1 cellular context compared by ENCODE assay signal in the genomic region with DNA sequence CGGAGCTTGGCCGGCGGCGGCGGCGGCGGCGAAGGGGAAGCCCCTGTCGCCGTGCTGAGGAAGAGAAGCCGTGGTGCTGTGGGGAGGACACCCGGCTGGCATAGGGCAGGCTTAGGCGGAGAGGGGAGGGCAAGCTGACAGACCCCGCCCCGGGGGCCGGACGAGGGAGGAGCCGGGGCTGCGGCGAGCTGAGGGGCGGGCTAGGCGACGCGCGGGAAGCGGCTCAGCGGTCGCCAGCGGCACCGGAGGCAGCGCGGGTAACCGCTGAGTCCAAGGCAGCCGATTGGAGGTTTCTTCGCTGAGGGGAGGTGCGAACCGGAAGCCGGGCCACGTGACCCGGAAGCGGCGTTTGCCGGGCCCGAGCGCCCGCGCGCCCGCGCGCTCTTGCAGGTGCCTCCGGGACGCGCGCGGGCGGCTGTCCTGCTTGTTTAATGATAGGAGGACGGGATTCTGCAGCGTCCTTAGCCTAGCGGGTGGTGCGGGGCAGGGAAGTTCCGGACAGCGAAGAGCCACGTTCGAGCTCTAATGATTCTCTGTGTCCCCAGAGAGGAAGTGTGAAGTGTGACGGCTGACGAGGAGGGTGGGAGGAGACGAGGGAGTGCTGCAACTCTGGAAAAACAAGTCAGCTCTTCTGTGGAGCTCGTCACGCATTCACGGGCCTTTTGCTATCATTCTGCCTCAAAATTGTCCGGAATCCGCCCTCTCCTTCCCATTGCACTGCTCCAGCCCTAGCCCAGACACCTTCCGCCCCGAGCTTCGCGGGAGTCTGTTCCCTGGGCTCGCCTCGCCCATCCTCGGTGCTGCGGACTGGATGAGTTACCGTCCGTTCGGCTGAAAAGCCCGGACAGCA.
TF ChIP-seq lines count a peak whose summit lies in the region.

A gene (minus strand): TSS at position 102 of the 850 bp plus-strand sequence. CDS start 2,289 bp downstream, outside the sequence.

TF ChIP-seq in H1, 55 proteins besides CTCF, POLR2A, EP300 and RAD21:
- TF ChIP-seq, protein P1, sequence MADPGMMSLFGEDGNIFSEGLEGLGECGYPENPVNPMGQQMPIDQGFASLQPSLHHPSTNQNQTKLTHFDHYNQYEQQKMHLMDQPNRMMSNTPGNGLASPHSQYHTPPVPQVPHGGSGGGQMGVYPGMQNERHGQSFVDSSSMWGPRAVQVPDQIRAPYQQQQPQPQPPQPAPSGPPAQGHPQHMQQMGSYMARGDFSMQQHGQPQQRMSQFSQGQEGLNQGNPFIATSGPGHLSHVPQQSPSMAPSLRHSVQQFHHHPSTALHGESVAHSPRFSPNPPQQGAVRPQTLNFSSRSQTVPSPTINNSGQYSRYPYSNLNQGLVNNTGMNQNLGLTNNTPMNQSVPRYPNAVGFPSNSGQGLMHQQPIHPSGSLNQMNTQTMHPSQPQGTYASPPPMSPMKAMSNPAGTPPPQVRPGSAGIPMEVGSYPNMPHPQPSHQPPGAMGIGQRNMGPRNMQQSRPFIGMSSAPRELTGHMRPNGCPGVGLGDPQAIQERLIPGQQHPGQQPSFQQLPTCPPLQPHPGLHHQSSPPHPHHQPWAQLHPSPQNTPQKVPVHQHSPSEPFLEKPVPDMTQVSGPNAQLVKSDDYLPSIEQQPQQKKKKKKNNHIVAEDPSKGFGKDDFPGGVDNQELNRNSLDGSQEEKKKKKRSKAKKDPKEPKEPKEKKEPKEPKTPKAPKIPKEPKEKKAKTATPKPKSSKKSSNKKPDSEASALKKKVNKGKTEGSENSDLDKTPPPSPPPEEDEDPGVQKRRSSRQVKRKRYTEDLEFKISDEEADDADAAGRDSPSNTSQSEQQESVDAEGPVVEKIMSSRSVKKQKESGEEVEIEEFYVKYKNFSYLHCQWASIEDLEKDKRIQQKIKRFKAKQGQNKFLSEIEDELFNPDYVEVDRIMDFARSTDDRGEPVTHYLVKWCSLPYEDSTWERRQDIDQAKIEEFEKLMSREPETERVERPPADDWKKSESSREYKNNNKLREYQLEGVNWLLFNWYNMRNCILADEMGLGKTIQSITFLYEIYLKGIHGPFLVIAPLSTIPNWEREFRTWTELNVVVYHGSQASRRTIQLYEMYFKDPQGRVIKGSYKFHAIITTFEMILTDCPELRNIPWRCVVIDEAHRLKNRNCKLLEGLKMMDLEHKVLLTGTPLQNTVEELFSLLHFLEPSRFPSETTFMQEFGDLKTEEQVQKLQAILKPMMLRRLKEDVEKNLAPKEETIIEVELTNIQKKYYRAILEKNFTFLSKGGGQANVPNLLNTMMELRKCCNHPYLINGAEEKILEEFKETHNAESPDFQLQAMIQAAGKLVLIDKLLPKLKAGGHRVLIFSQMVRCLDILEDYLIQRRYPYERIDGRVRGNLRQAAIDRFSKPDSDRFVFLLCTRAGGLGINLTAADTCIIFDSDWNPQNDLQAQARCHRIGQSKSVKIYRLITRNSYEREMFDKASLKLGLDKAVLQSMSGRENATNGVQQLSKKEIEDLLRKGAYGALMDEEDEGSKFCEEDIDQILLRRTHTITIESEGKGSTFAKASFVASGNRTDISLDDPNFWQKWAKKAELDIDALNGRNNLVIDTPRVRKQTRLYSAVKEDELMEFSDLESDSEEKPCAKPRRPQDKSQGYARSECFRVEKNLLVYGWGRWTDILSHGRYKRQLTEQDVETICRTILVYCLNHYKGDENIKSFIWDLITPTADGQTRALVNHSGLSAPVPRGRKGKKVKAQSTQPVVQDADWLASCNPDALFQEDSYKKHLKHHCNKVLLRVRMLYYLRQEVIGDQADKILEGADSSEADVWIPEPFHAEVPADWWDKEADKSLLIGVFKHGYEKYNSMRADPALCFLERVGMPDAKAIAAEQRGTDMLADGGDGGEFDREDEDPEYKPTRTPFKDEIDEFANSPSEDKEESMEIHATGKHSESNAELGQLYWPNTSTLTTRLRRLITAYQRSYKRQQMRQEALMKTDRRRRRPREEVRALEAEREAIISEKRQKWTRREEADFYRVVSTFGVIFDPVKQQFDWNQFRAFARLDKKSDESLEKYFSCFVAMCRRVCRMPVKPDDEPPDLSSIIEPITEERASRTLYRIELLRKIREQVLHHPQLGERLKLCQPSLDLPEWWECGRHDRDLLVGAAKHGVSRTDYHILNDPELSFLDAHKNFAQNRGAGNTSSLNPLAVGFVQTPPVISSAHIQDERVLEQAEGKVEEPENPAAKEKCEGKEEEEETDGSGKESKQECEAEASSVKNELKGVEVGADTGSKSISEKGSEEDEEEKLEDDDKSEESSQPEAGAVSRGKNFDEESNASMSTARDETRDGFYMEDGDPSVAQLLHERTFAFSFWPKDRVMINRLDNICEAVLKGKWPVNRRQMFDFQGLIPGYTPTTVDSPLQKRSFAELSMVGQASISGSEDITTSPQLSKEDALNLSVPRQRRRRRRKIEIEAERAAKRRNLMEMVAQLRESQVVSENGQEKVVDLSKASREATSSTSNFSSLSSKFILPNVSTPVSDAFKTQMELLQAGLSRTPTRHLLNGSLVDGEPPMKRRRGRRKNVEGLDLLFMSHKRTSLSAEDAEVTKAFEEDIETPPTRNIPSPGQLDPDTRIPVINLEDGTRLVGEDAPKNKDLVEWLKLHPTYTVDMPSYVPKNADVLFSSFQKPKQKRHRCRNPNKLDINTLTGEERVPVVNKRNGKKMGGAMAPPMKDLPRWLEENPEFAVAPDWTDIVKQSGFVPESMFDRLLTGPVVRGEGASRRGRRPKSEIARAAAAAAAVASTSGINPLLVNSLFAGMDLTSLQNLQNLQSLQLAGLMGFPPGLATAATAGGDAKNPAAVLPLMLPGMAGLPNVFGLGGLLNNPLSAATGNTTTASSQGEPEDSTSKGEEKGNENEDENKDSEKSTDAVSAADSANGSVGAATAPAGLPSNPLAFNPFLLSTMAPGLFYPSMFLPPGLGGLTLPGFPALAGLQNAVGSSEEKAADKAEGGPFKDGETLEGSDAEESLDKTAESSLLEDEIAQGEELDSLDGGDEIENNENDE (IDR thresholded peaks at IDR 0.05; ENCODE audit: insufficient replicate concordance, low read length), result no peak
- TF ChIP-seq RXRA (IDR thresholded peaks at IDR 0.05; ENCODE audit: insufficient read depth, low read depth, low read length), result no peak
- no peak for TF ChIP-seq TCF12 (IDR thresholded peaks at IDR 0.05; ENCODE audit: low read depth, low read length)
- TF ChIP-seq EGR1 (IDR thresholded peaks at IDR 0.05; ENCODE audit: borderline replicate concordance, low read depth, low read length), result peak; percentile 75
- no peak for TF ChIP-seq SAP30 (IDR thresholded peaks at IDR 0.05; ENCODE audit: insufficient read depth, insufficient replicate concordance, low read length)
- TF ChIP-seq KDM4A (IDR thresholded peaks at IDR 0.05; ENCODE audit: low read depth, low read length, severe bottlenecking), result peak; percentile 52
- TF ChIP-seq RBBP5 (IDR thresholded peaks at IDR 0.05; ENCODE audit: borderline replicate concordance, low read depth, low read length), result peak; percentile 82
- TF ChIP-seq, protein P2, sequence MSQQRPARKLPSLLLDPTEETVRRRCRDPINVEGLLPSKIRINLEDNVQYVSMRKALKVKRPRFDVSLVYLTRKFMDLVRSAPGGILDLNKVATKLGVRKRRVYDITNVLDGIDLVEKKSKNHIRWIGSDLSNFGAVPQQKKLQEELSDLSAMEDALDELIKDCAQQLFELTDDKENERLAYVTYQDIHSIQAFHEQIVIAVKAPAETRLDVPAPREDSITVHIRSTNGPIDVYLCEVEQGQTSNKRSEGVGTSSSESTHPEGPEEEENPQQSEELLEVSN (IDR thresholded peaks at IDR 0.05), result peak; percentile 80
- TF ChIP-seq BACH1 (IDR thresholded peaks at IDR 0.05; ENCODE audit: low read length), result no peak
- TF ChIP-seq TBP (IDR thresholded peaks at IDR 0.05; ENCODE audit: low read depth, low read length), result no peak
- no peak for TF ChIP-seq CBX5 (IDR thresholded peaks at IDR 0.05; ENCODE audit: low read depth, low read length)
- TF ChIP-seq, protein P3, sequence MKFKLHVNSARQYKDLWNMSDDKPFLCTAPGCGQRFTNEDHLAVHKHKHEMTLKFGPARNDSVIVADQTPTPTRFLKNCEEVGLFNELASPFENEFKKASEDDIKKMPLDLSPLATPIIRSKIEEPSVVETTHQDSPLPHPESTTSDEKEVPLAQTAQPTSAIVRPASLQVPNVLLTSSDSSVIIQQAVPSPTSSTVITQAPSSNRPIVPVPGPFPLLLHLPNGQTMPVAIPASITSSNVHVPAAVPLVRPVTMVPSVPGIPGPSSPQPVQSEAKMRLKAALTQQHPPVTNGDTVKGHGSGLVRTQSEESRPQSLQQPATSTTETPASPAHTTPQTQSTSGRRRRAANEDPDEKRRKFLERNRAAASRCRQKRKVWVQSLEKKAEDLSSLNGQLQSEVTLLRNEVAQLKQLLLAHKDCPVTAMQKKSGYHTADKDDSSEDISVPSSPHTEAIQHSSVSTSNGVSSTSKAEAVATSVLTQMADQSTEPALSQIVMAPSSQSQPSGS (IDR thresholded peaks at IDR 0.05; ENCODE audit: low read length), result no peak
- TF ChIP-seq RNF2 (IDR thresholded peaks at IDR 0.05; ENCODE audit: borderline replicate concordance, low read depth, low read length, missing control alignments, poor library complexity, severe bottlenecking), result no peak
- no peak for TF ChIP-seq CBX8 (IDR thresholded peaks at IDR 0.05; ENCODE audit: borderline replicate concordance, low read depth, low read length)
- TF ChIP-seq BRCA1 (IDR thresholded peaks at IDR 0.05; ENCODE audit: low read depth, low read length), result no peak
- TF ChIP-seq, protein P4, sequence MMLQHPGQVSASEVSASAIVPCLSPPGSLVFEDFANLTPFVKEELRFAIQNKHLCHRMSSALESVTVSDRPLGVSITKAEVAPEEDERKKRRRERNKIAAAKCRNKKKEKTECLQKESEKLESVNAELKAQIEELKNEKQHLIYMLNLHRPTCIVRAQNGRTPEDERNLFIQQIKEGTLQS (IDR thresholded peaks at IDR 0.05; ENCODE audit: insufficient read depth, low read depth, low read length), result peak; percentile 34; the same call in 1 of the 2 replicates
- no peak; a peak in 1 of 4 replicates for TF ChIP-seq SIN3A (conservative IDR thresholded peaks at IDR 0.05 in 1 of 2, IDR thresholded peaks at IDR 0.05 in 1 of 2; ENCODE audit: low read depth in 1 of 2, low read length in 2 of 2)
- no peak for TF ChIP-seq SIRT6 (IDR thresholded peaks at IDR 0.05; ENCODE audit: low read length)
- TF ChIP-seq KDM5A (IDR thresholded peaks at IDR 0.05; ENCODE audit: low read length), result no peak
- 0 out of 2 replicates have a peak, but pooled peaks have one; percentile 7 for TF ChIP-seq SP1 (IDR thresholded peaks at IDR 0.05; ENCODE audit: low read depth, low read length)
- TF ChIP-seq TEAD4 (IDR thresholded peaks at IDR 0.05; ENCODE audit: low read depth, low read length), result no peak
- TF ChIP-seq RFX5 (IDR thresholded peaks at IDR 0.05; ENCODE audit: borderline replicate concordance, low read depth, low read length), result no peak
- TF ChIP-seq YY1 (IDR thresholded peaks at IDR 0.05; ENCODE audit: low read depth, low read length), result no peak
- no peak for TF ChIP-seq NRF1 (IDR thresholded peaks at IDR 0.05; ENCODE audit: low read depth, low read length)
- no peak for TF ChIP-seq FOSL1 (IDR thresholded peaks at IDR 0.05; ENCODE audit: insufficient read depth, low read depth, low read length)
- TF ChIP-seq CREB1 (IDR thresholded peaks at IDR 0.05), result no peak
- peak; percentile 54 for TF ChIP-seq ASH2L (IDR thresholded peaks at IDR 0.05; ENCODE audit: low read length)
- TF ChIP-seq POU5F1 (IDR thresholded peaks at IDR 0.05; ENCODE audit: low read depth, low read length), result no peak
- no peak; a peak in 1 of 4 replicates for TF ChIP-seq HDAC2 (IDR thresholded peaks at IDR 0.05; ENCODE audit: borderline replicate concordance in 1 of 2, low read depth in 2 of 2, low read length in 2 of 2)
- 0 out of 2 replicates have a peak, but pooled peaks have one; percentile 0 for TF ChIP-seq TAF1 (IDR thresholded peaks at IDR 0.05; ENCODE audit: low read depth, low read length)
- TF ChIP-seq CHD1 (IDR thresholded peaks at IDR 0.05; ENCODE audit: low read depth, low read length), result no peak
- TF ChIP-seq CEBPB (IDR thresholded peaks at IDR 0.05; ENCODE audit: low read depth, low read length), result no peak
- no peak for TF ChIP-seq SIX5 (IDR thresholded peaks at IDR 0.05; ENCODE audit: low read depth, low read length)
- TF ChIP-seq BCL11A (IDR thresholded peaks at IDR 0.05; ENCODE audit: low read depth in 2 of 2, low read length in 2 of 2), result no peak
- no peak for TF ChIP-seq POLR2AphosphoS5 (IDR thresholded peaks at IDR 0.05; ENCODE audit: low read depth, low read length)
- no peak for TF ChIP-seq TAF7 (optimal IDR thresholded peaks at IDR 0.05; ENCODE audit: borderline replicate concordance, low read depth, low read length)
- TF ChIP-seq, protein P5, sequence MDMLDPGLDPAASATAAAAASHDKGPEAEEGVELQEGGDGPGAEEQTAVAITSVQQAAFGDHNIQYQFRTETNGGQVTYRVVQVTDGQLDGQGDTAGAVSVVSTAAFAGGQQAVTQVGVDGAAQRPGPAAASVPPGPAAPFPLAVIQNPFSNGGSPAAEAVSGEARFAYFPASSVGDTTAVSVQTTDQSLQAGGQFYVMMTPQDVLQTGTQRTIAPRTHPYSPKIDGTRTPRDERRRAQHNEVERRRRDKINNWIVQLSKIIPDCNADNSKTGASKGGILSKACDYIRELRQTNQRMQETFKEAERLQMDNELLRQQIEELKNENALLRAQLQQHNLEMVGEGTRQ (IDR thresholded peaks at IDR 0.05; ENCODE audit: low read length), result peak; percentile 86
- TF ChIP-seq JUND (IDR thresholded peaks at IDR 0.05; ENCODE audit: low read length), result no peak
- TF ChIP-seq KDM1A (IDR thresholded peaks at IDR 0.05; ENCODE audit: borderline replicate concordance, low read length), result no peak
- TF ChIP-seq, protein P6, sequence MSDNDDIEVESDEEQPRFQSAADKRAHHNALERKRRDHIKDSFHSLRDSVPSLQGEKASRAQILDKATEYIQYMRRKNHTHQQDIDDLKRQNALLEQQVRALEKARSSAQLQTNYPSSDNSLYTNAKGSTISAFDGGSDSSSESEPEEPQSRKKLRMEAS (IDR thresholded peaks at IDR 0.05), result peak; percentile 54; the same call in 1 of the 2 replicates
- 0 out of 2 replicates have a peak, but pooled peaks have one; percentile 24 for TF ChIP-seq PHF8 (conservative IDR thresholded peaks at IDR 0.05; ENCODE audit: low read depth, low read length)
- no peak for TF ChIP-seq HDAC6 (IDR thresholded peaks at IDR 0.05; ENCODE audit: low read depth, low read length)
- TF ChIP-seq SUZ12 (IDR thresholded peaks at IDR 0.05; ENCODE audit: low read length), result no peak
